13 cellular contexts compared by ENCODE assay signal in the genomic region with DNA sequence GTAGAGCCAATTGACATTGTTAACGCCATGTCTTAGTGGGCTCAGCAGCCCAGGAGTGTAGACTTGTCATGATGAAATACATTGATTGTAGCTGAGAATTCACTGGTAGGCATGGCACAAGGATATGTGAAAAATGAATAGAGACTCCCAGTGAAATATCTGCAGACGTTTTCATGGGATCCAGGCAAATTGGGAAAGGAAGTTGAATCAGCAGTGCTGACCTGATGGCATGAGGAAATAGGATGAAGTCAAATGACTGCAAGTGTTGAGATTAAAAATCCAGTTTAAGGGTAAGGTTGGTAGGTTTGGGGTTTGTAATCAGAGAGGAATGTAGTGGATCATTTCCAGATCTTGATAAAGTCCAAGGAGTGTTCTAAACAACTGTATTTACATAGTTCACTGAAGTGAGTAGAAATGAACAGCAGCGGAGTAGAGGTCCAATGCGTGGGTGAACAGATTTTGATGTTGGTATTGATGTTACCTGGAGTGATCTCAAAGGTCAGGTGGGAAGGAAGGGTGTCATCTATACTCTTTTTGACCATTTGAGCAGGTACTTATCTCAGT. TPM values are rescaled to one million over a fixed set of nuclear protein-coding genes. Genes with fewer than 3 reads are reported as not detected.
DNase-seq lines count a peak whose midpoint lies in the region; ATAC-seq, FAIRE-seq and TF ChIP-seq lines count a peak whose summit lies in the region.
"Had no signal": no experiment of that assay in that cellular context is flagged by ENCODE, and none has a peak within 500 bp of the region (broad histone marks: within the 10 kb centered on the region; RNA-seq: fewer than 3 reads in every experiment).

No MANE protein-coding gene starts in this region.

- H3K27ac Mint-ChIP-seq in stimulated activated naive CD8-positive, alpha-beta T cell treated with anti-CD3 and anti-CD28 coated beads, Interleukin-15, Interleukin-2, amounts not matched to agents 100 ng/mL and 50 ng/mL, for 24 hours, result peak overlapping the region; percentile 9
- no peak overlapping the region for H3K27ac Mint-ChIP-seq in effector memory CD8-positive, alpha-beta T cell

- H3K4me1 ChIP-seq in right atrium auricular region, result no peaks in the 10 kb centered on the region

- no peak for ATAC-seq in stimulated activated naive CD8-positive, alpha-beta T cell treated with anti-CD3 and anti-CD28 coated beads, Interleukin-15, Interleukin-2, amounts not matched to agents 100 U/mL and 50 U/mL, for 24 hours
- no peak for ATAC-seq in effector memory CD8-positive, alpha-beta T cell (replicated peaks)

- no peak overlapping the region for H3K4me3 ChIP-seq in right atrium auricular region

- no peak for DNase-seq in stimulated activated naive CD8-positive, alpha-beta T cell treated with anti-CD3 and anti-CD28 coated beads, Interleukin-15, Interleukin-2, amounts not matched to agents 100 U/mL and 50 U/mL, for 24 hours
- peak; percentile 90 for DNase-seq in iris pigment epithelial cell (ENCODE audit: low read depth)
- peak; percentile 68 for DNase-seq in urothelium cell line (ENCODE audit: low spot score)
- DNase-seq in effector memory CD8-positive, alpha-beta T cell, result no peak
- DNase-seq in DMS153 treated with DMSO at 0.1 percent for 48 hours (lab: John Stamatoyannopoulos, UW; ENCODE audit: unreplicated experiment), result no peak
- no peak for DNase-seq in right atrium auricular region (ENCODE audit: low spot score)
- DNase-seq: AML-193, anterior cingulate cortex, foreskin melanocyte, midbrain had no signal

- H3K36me3 ChIP-seq in right atrium auricular region, result peaks cover 8% of the 10 kb centered on the region

- no peaks in the 10 kb centered on the region for H3K9me3 ChIP-seq in right atrium auricular region

- H3K27ac ChIP-seq in VCaP (peak overlapping the region; percentile 28), right atrium auricular region (no peak overlapping the region)

- H3K9me3 Mint-ChIP-seq in stimulated activated naive CD8-positive, alpha-beta T cell treated with anti-CD3 and anti-CD28 coated beads, Interleukin-15, Interleukin-2, amounts not matched to agents 100 ng/mL and 50 ng/mL, for 24 hours, result no peaks in the 10 kb centered on the region
- H3K9me3 Mint-ChIP-seq in effector memory CD8-positive, alpha-beta T cell, result no peaks in the 10 kb centered on the region

- no peaks in the 10 kb centered on the region for H3K4me1 Mint-ChIP-seq in stimulated activated naive CD8-positive, alpha-beta T cell treated with anti-CD3 and anti-CD28 coated beads, Interleukin-15, Interleukin-2, amounts not matched to agents 100 ng/mL and 50 ng/mL, for 24 hours (ENCODE audit: low read depth)
- H3K4me1 Mint-ChIP-seq in effector memory CD8-positive, alpha-beta T cell (ENCODE audit: low read depth in 2 of 2), result no peaks in the 10 kb centered on the region

- H3K36me3 Mint-ChIP-seq in stimulated activated naive CD8-positive, alpha-beta T cell treated with anti-CD3 and anti-CD28 coated beads, Interleukin-15, Interleukin-2, amounts not matched to agents 100 ng/mL and 50 ng/mL, for 24 hours (ENCODE audit: low read depth), result peaks cover 23% of the 10 kb centered on the region
- H3K36me3 Mint-ChIP-seq in effector memory CD8-positive, alpha-beta T cell (ENCODE audit: insufficient read depth), result peaks cover 8% of the 10 kb centered on the region

- no peaks in the 10 kb centered on the region for H3K27me3 ChIP-seq in right atrium auricular region

- H3K4me3 Mint-ChIP-seq in stimulated activated naive CD8-positive, alpha-beta T cell treated with anti-CD3 and anti-CD28 coated beads, Interleukin-15, Interleukin-2, amounts not matched to agents 100 ng/mL and 50 ng/mL, for 24 hours, result no peak overlapping the region
- H3K4me3 Mint-ChIP-seq in effector memory CD8-positive, alpha-beta T cell, result no peak overlapping the region

- FAIRE-seq in urothelium cell line (lab: Jason Lieb, UNC), result peak; percentile 77
- FAIRE-seq: GM19239 had no signal

- H3K27me3 Mint-ChIP-seq in stimulated activated naive CD8-positive, alpha-beta T cell treated with anti-CD3 and anti-CD28 coated beads, Interleukin-15, Interleukin-2, amounts not matched to agents 100 ng/mL and 50 ng/mL, for 24 hours, result no peaks in the 10 kb centered on the region
- no peaks in the 10 kb centered on the region for H3K27me3 Mint-ChIP-seq in effector memory CD8-positive, alpha-beta T cell

- TF ChIP-seq CTCF in VCaP (conservative IDR thresholded peaks at IDR 0.05), result no peak
- TF ChIP-seq CTCF in right atrium auricular region (IDR thresholded peaks at IDR 0.05), result no peak

RNA-seq across cellular contexts. Expression of gene INSIG2, which starts 24.6 kb away (rescaled TPM):
- total RNA-seq in right atrium auricular region, result 10 to 100 TPM in 1 of 2 donors, 1 to 10 TPM in 1; 8.0 to 10.5 TPM

Comparison
In these comparisons a context has a peak if more than half of its experiments do, and no peak if none do; other contexts are left out.
1. DNase-seq: peak in iris pigment epithelial cell (single experiment) and urothelium cell line (single experiment); none in stimulated activated naive CD8-positive, alpha-beta T cell treated with anti-CD3 and anti-CD28 coated beads, Interleukin-15, Interleukin-2, amounts not matched to agents 100 U/mL and 50 U/mL, for 24 hours (single experiment), effector memory CD8-positive, alpha-beta T cell (0 of 3), DMS153 treated with DMSO at 0.1 percent for 48 hours (single experiment) and right atrium auricular region (single experiment).